In genomic region chr2:178528647-178529046, GRCh38 we compare ENCODE assay signal across 29 cellular contexts.
"Had no signal": no experiment of that assay in that cellular context is flagged by ENCODE, and none has a peak within 500 bp of the region (broad histone marks: within the 10 kb centered on the region; RNA-seq: fewer than 3 reads in every experiment).

No MANE protein-coding gene starts in this region.

- H3K4me1 ChIP-seq: foreskin keratinocyte, pancreas had no signal

- H3K27ac Mint-ChIP-seq: activated CD4-positive, alpha-beta memory T cell treated with anti-CD3 and anti-CD28 coated beads for 36 hours; activated T-cell treated with anti-CD3 and anti-CD28 coated beads, Interleukin-2, amount 50 U/mL, for 24 hours had no signal

- DNase-seq: activated CD4-positive, alpha-beta memory T cell treated with anti-CD3 and anti-CD28 coated beads for 36 hours; activated CD4-positive, alpha-beta T cell treated with anti-CD3 and anti-CD28 coated beads, Interleukin-2, amount 10 ng/mL, durations not matched to agents 24 days and 14 days; activated CD4-positive, CD25-positive, alpha-beta regulatory T cell treated with anti-CD3 and anti-CD28 coated beads, Interleukin-2, amount 50 U/mL, for 72 hours; activated CD8-positive, alpha-beta memory T cell treated with anti-CD3 and anti-CD28 coated beads, Interleukin-2, amount 50 U/mL, for 48 hours; activated gamma-delta T cell treated with Interleukin-2 at 50 U/mL for 16 hours; activated naive CD4-positive, alpha-beta T cell treated with anti-CD3 and anti-CD28 coated beads, Interleukin-2, amount 50 U/mL, for 16 hours; activated T-cell treated with anti-CD3 and anti-CD28 coated beads, Interleukin-2, amount 50 U/mL, for 24 hours; amniotic stem cell; brain microvascular endothelial cell; caudate nucleus; cortex of kidney; foreskin keratinocyte; left lung; naive B cell; nucleus accumbens; pancreas; psoas muscle; stimulated activated CD4-positive, alpha-beta T cell treated with anti-CD3 and anti-CD28 coated beads, Interleukin-1b, Interleukin-23, amount 100 ng/mL, for 48 hours; stimulated activated CD4-positive, alpha-beta T cell treated with anti-CD3 and anti-CD28 coated beads, Interleukin-4, amount 100 ng/mL, for 4 hours; stimulated activated CD8-positive, alpha-beta memory T cell treated with anti-CD3 and anti-CD28 coated beads, Interleukin-4, amount 100 ng/mL, for 48 hours; stimulated activated naive CD4-positive, alpha-beta T cell; T-helper 17 cell; T1000; WERI-Rb-1 had no signal

- H3K4me3 ChIP-seq: left lung, lung, pancreas, psoas muscle, smooth muscle cell, tibial nerve had no signal

- H3K4me3 Mint-ChIP-seq: activated CD4-positive, alpha-beta memory T cell treated with anti-CD3 and anti-CD28 coated beads for 36 hours; activated CD4-positive, alpha-beta T cell treated with anti-CD3 and anti-CD28 coated beads, Interleukin-2, amount 10 ng/mL, durations not matched to agents 24 days and 14 days; activated T-cell treated with anti-CD3 and anti-CD28 coated beads, Interleukin-2, amount 50 U/mL, for 24 hours; T-helper 17 cell had no signal

- FAIRE-seq: islet of Langerhans, pancreas had no signal

- H3K4me2 ChIP-seq: smooth muscle cell had no signal

- H3K27me3 Mint-ChIP-seq: activated CD4-positive, alpha-beta memory T cell treated with anti-CD3 and anti-CD28 coated beads for 36 hours; activated CD4-positive, alpha-beta T cell treated with anti-CD3 and anti-CD28 coated beads, Interleukin-2, amount 10 ng/mL, durations not matched to agents 24 days and 14 days; activated T-cell treated with anti-CD3 and anti-CD28 coated beads, Interleukin-2, amount 50 U/mL, for 24 hours; naive B cell; T-helper 17 cell had no signal

- H3K36me3 ChIP-seq: brain microvascular endothelial cell had no signal

- H3K9me3 Mint-ChIP-seq: activated CD4-positive, alpha-beta memory T cell treated with anti-CD3 and anti-CD28 coated beads for 36 hours; activated T-cell treated with anti-CD3 and anti-CD28 coated beads, Interleukin-2, amount 50 U/mL, for 24 hours; naive B cell had no signal

- H3K9me3 ChIP-seq: left lung, pancreas, psoas muscle, tibial nerve had no signal

- H3K27ac ChIP-seq: brain microvascular endothelial cell, foreskin keratinocyte, pancreas, tibial nerve, WERI-Rb-1 had no signal

- ATAC-seq: esophagus mucosa, foreskin keratinocyte, left lung, pancreas, psoas muscle, T-helper 17 cell had no signal

- H3K27me3 ChIP-seq: brain microvascular endothelial cell, foreskin keratinocyte, left lung, pancreas, tibial nerve had no signal
